In the genomic region with DNA sequence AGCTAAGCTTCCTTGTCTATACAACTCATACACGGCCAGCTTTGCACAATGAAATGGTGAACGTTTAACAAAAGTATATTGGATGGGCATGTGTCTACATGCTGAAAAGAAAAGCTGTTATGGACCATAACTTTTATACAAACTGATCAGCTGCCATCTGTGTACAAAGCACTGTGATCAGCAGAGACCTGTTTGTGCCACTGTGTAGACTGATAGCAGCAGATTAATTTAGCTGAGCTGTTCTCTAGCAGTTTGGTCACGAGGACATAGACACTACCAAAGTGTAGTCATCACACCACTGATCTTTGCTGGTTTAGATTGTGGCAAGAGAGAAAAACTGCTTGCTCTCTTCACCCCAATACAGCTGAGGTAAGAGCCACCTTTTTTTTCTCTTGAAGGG, we compare ENCODE assay signal across 11 cellular contexts.
DNase-seq lines count a peak whose midpoint lies in the region; ATAC-seq, FAIRE-seq and TF ChIP-seq lines count a peak whose summit lies in the region.
"Had no signal": no experiment of that assay in that cellular context is flagged by ENCODE, and none has a peak within 500 bp of the region (broad histone marks: within the 10 kb centered on the region; RNA-seq: fewer than 3 reads in every experiment).

No MANE protein-coding gene starts in this region.

- POLR2A ChIA-PET in activated CD8-positive, alpha-beta T cell treated with anti-CD3 and anti-CD28 coated beads, Interleukin-2, amount 10 ng/mL, durations not matched to agents 7 days and 5 days (lab: Charles Lee): no interaction called here

- H2AFZ ChIP-seq in astrocyte (ENCODE audit: low read depth, low read length): no peak overlapping the region
- no peak overlapping the region for H2AFZ ChIP-seq in hepatocyte

- peak overlapping the region; percentile 44 for H3K9ac ChIP-seq in astrocyte (ENCODE audit: low read length)
- peak overlapping the region; percentile 79 to 87 (median 81) for H3K9ac ChIP-seq in skeletal muscle tissue (ENCODE audit: low read depth in 1 of 3, low read length in 3 of 3)

- H3K4me3 Mint-ChIP-seq in HFFc6: peak overlapping the region; percentile 87; the same call in 1 of the 2 replicates
- peak overlapping the region; percentile 67 for H3K4me3 Mint-ChIP-seq in astrocyte (ENCODE audit: unreplicated experiment)
- H3K4me3 Mint-ChIP-seq in activated CD8-positive, alpha-beta memory T cell treated with anti-CD3 and anti-CD28 coated beads, Interleukin-2, amount 10 ng/mL, durations not matched to agents 7 days and 5 days: no peak overlapping the region
- H3K4me3 Mint-ChIP-seq in activated CD8-positive, alpha-beta T cell treated with anti-CD3 and anti-CD28 coated beads, Interleukin-2, amount 10 ng/mL, durations not matched to agents 7 days and 5 days: no peak overlapping the region
- H3K4me3 Mint-ChIP-seq: activated T-cell treated with anti-CD3 and anti-CD28 coated beads, Interleukin-2, amount 50 U/mL, for 72 hours had no signal

- H4K20me1 ChIP-seq in astrocyte (ENCODE audit: insufficient read depth, low read length): no peaks in the 10 kb centered on the region
- H4K20me1 ChIP-seq in hepatocyte (ENCODE audit: insufficient read depth, poor library complexity, severe bottlenecking): no peaks in the 10 kb centered on the region

- peaks cover 3% of the 10 kb centered on the region for H3K36me3 Mint-ChIP-seq in HFFc6 (ENCODE audit: low read depth)
- H3K36me3 Mint-ChIP-seq in astrocyte (ENCODE audit: low read depth, unreplicated experiment): no peaks in the 10 kb centered on the region
- H3K36me3 Mint-ChIP-seq in activated CD8-positive, alpha-beta memory T cell treated with anti-CD3 and anti-CD28 coated beads, Interleukin-2, amount 10 ng/mL, durations not matched to agents 7 days and 5 days: peaks cover 11% of the 10 kb centered on the region
- no peaks in the 10 kb centered on the region for H3K36me3 Mint-ChIP-seq in activated CD8-positive, alpha-beta T cell treated with anti-CD3 and anti-CD28 coated beads, Interleukin-2, amount 10 ng/mL, durations not matched to agents 7 days and 5 days (ENCODE audit: low read depth)

- no peaks in the 10 kb centered on the region for H3K9me3 Mint-ChIP-seq in HFFc6
- no peaks in the 10 kb centered on the region for H3K9me3 Mint-ChIP-seq in astrocyte (ENCODE audit: unreplicated experiment)
- peaks cover 4% of the 10 kb centered on the region for H3K9me3 Mint-ChIP-seq in activated CD8-positive, alpha-beta memory T cell treated with anti-CD3 and anti-CD28 coated beads, Interleukin-2, amount 10 ng/mL, durations not matched to agents 7 days and 5 days (ENCODE audit: low read depth)
- no peaks in the 10 kb centered on the region for H3K9me3 Mint-ChIP-seq in activated CD8-positive, alpha-beta T cell treated with anti-CD3 and anti-CD28 coated beads, Interleukin-2, amount 10 ng/mL, durations not matched to agents 7 days and 5 days (ENCODE audit: insufficient read depth)
- H3K9me3 Mint-ChIP-seq: activated T-cell treated with anti-CD3 and anti-CD28 coated beads, Interleukin-2, amount 50 U/mL, for 72 hours had no signal

- H3K9me3 ChIP-seq in astrocyte (ENCODE audit: insufficient read depth, low read depth, low read length) (no peaks in the 10 kb centered on the region), hepatocyte (ENCODE audit: low read depth) (no peaks in the 10 kb centered on the region), skeletal muscle tissue (ENCODE audit: control insufficient read depth in 3 of 3, low read length in 3 of 3) (no peaks in the 10 kb centered on the region)

- FAIRE-seq in astrocyte (lab: Jason Lieb, UNC): no peak
- FAIRE-seq: G401.6 had no signal

- H3K4me1 ChIP-seq in astrocyte (ENCODE audit: insufficient read depth, low read length) (peaks cover 23% of the 10 kb centered on the region), hepatocyte (ENCODE audit: insufficient read depth) (peaks cover 34% of the 10 kb centered on the region), skeletal muscle tissue (ENCODE audit: control insufficient read depth in 3 of 3, insufficient read depth in 3 of 3, low read length in 3 of 3) (peaks cover 8 to 17% (median 13%) of the 10 kb centered on the region in 3 donors)

- TF ChIP-seq CTCF in HFFc6 (IDR thresholded peaks at IDR 0.05): no peak
- no peak for TF ChIP-seq CTCF in astrocyte (IDR thresholded peaks at IDR 0.05; ENCODE audit: insufficient read depth, low read depth, low read length)
- no peak for TF ChIP-seq CTCF in hepatocyte (IDR thresholded peaks at IDR 0.05; ENCODE audit: poor library complexity)

- H3K27me3 Mint-ChIP-seq in HFFc6 (ENCODE audit: insufficient read depth) (peaks cover 4% of the 10 kb centered on the region; the same call in 1 of the 2 replicates), astrocyte (ENCODE audit: low read depth, unreplicated experiment) (no peaks in the 10 kb centered on the region)
- H3K27me3 Mint-ChIP-seq in activated CD8-positive, alpha-beta memory T cell treated with anti-CD3 and anti-CD28 coated beads, Interleukin-2, amount 10 ng/mL, durations not matched to agents 7 days and 5 days: no peaks in the 10 kb centered on the region
- no peaks in the 10 kb centered on the region for H3K27me3 Mint-ChIP-seq in activated CD8-positive, alpha-beta T cell treated with anti-CD3 and anti-CD28 coated beads, Interleukin-2, amount 10 ng/mL, durations not matched to agents 7 days and 5 days (ENCODE audit: low read depth)

- H3K36me3 ChIP-seq in astrocyte (ENCODE audit: insufficient read depth, low read length): no peaks in the 10 kb centered on the region
- no peaks in the 10 kb centered on the region for H3K36me3 ChIP-seq in hepatocyte (replicated peaks; ENCODE audit: insufficient read depth, low read depth)
- H3K36me3 ChIP-seq in skeletal muscle tissue (ENCODE audit: control insufficient read depth in 3 of 3, insufficient read depth in 3 of 3, low read length in 3 of 3): no peaks in the 10 kb centered on the region

- WGBS in hepatocyte (ENCODE audit: low lambda C conversion rate, missing lambda C conversion rate): 62% methylated on average over 3 of the region's 3 CpGs

- H3K27me3 ChIP-seq in astrocyte (ENCODE audit: insufficient read depth, low read length) (no peaks in the 10 kb centered on the region), hepatocyte (no peaks in the 10 kb centered on the region), skeletal muscle tissue (ENCODE audit: control insufficient read depth in 3 of 3, insufficient read depth in 3 of 3, low read length in 3 of 3) (no peaks in the 10 kb centered on the region)

- DNase-seq in HFFc6: no peak
- peak; percentile 52 for DNase-seq in astrocyte (ENCODE audit: low read depth)
- no peak for DNase-seq in hepatocyte (ENCODE audit: low spot score)
- no peak for DNase-seq in activated CD8-positive, alpha-beta memory T cell treated with anti-CD3 and anti-CD28 coated beads, Interleukin-2, amount 10 ng/mL, durations not matched to agents 7 days and 5 days
- DNase-seq in cortex of kidney (lab: John Stamatoyannopoulos, UW): no peak
- DNase-seq in activated CD8-positive, alpha-beta T cell treated with anti-CD3 and anti-CD28 coated beads, Interleukin-2, amount 10 ng/mL, durations not matched to agents 7 days and 5 days: no peak
- DNase-seq in activated gamma-delta T cell treated with Interleukin-2 at 50 U/mL for 16 hours: no peak
- DNase-seq: activated T-cell treated with anti-CD3 and anti-CD28 coated beads, Interleukin-2, amount 50 U/mL, for 72 hours; glutamatergic neuron had no signal

- H3K9me2 ChIP-seq in hepatocyte (replicated peaks; ENCODE audit: insufficient read depth): no peaks in the 10 kb centered on the region

- H3K4me2 ChIP-seq in astrocyte (ENCODE audit: low read length) (peak overlapping the region; percentile 80), hepatocyte (peak overlapping the region; percentile 70)

- CTCF ChIA-PET in activated CD8-positive, alpha-beta memory T cell treated with anti-CD3 and anti-CD28 coated beads, Interleukin-2, amount 10 ng/mL, durations not matched to agents 7 days and 5 days (lab: Charles Lee): interaction anchor here (1.1 kb wide), 1 partner anchor 56 kb away, joined by 3 read pairs; no protein-coding TSS in a partner anchor
- CTCF ChIA-PET in activated CD8-positive, alpha-beta T cell treated with anti-CD3 and anti-CD28 coated beads, Interleukin-2, amount 10 ng/mL, durations not matched to agents 7 days and 5 days (lab: Charles Lee): interaction anchor here (1.0 kb wide), 1 partner anchor 15 kb away, joined by 4 read pairs; no protein-coding TSS in a partner anchor

- H3K4me3 ChIP-seq in astrocyte (ENCODE audit: insufficient read depth, low read depth, low read length) (no peak overlapping the region), hepatocyte (no peak overlapping the region), skeletal muscle tissue (ENCODE audit: low read length in 3 of 3) (peak overlapping the region; percentile 62 to 83 (median 68))

- H3K27ac Mint-ChIP-seq in HFFc6 (peak overlapping the region; percentile 82), astrocyte (ENCODE audit: unreplicated experiment) (peak overlapping the region; percentile 90)
- no peak overlapping the region for H3K27ac Mint-ChIP-seq in activated CD8-positive, alpha-beta memory T cell treated with anti-CD3 and anti-CD28 coated beads, Interleukin-2, amount 10 ng/mL, durations not matched to agents 7 days and 5 days
- no peak overlapping the region for H3K27ac Mint-ChIP-seq in activated CD8-positive, alpha-beta T cell treated with anti-CD3 and anti-CD28 coated beads, Interleukin-2, amount 10 ng/mL, durations not matched to agents 7 days and 5 days
- H3K27ac Mint-ChIP-seq: activated T-cell treated with anti-CD3 and anti-CD28 coated beads, Interleukin-2, amount 50 U/mL, for 72 hours had no signal

- H3K27ac ChIP-seq in astrocyte (ENCODE audit: low read depth, low read length): peak overlapping the region; percentile 76
- H3K27ac ChIP-seq in hepatocyte: peak overlapping the region; percentile 89
- peak overlapping the region; percentile 89 for H3K27ac ChIP-seq in skeletal muscle tissue (ENCODE audit: low read depth, low read length)

- no peak for ATAC-seq in activated CD8-positive, alpha-beta memory T cell treated with anti-CD3 and anti-CD28 coated beads, Interleukin-2, amount 10 ng/mL, durations not matched to agents 7 days and 5 days
- ATAC-seq in activated CD8-positive, alpha-beta T cell treated with anti-CD3 and anti-CD28 coated beads, Interleukin-2, amount 10 ng/mL, durations not matched to agents 7 days and 5 days: no peak

- H3K4me1 Mint-ChIP-seq in HFFc6 (ENCODE audit: low read depth) (peaks cover 55% of the 10 kb centered on the region), astrocyte (ENCODE audit: low read depth, unreplicated experiment) (peaks cover 38% of the 10 kb centered on the region)
- peaks cover 18% of the 10 kb centered on the region for H3K4me1 Mint-ChIP-seq in activated CD8-positive, alpha-beta memory T cell treated with anti-CD3 and anti-CD28 coated beads, Interleukin-2, amount 10 ng/mL, durations not matched to agents 7 days and 5 days
- H3K4me1 Mint-ChIP-seq in activated CD8-positive, alpha-beta T cell treated with anti-CD3 and anti-CD28 coated beads, Interleukin-2, amount 10 ng/mL, durations not matched to agents 7 days and 5 days (ENCODE audit: low read depth): peaks cover under 1% of the 10 kb centered on the region

- H3K79me2 ChIP-seq in astrocyte (ENCODE audit: insufficient read depth, low read length) (peaks cover 72% of the 10 kb centered on the region), hepatocyte (peaks cover 84% of the 10 kb centered on the region)

Comparison
In these comparisons a context has a peak if more than half of its experiments do, and no peak if none do; other contexts are left out.
1. H3K27ac Mint-ChIP-seq: peak in HFFc6 (single experiment) and astrocyte (single experiment); none in activated CD8-positive, alpha-beta memory T cell treated with anti-CD3 and anti-CD28 coated beads, Interleukin-2, amount 10 ng/mL, durations not matched to agents 7 days and 5 days (single experiment) and activated CD8-positive, alpha-beta T cell treated with anti-CD3 and anti-CD28 coated beads, Interleukin-2, amount 10 ng/mL, durations not matched to agents 7 days and 5 days (single experiment).
2. H3K4me3 Mint-ChIP-seq: peak in HFFc6 (single experiment) and astrocyte (single experiment); none in activated CD8-positive, alpha-beta memory T cell treated with anti-CD3 and anti-CD28 coated beads, Interleukin-2, amount 10 ng/mL, durations not matched to agents 7 days and 5 days (single experiment) and activated CD8-positive, alpha-beta T cell treated with anti-CD3 and anti-CD28 coated beads, Interleukin-2, amount 10 ng/mL, durations not matched to agents 7 days and 5 days (single experiment).
3. H3K4me3 ChIP-seq: peak in skeletal muscle tissue (3 of 3); none in astrocyte (single experiment) and hepatocyte (single experiment).
4. Peak in every context shown above with its lines, with median percentiles within 50 percentile points of each other: H3K27ac ChIP-seq.